Comparison of ENCODE assay signal across 1 cellular context in genomic region chr7:51590746-51591145, GRCh38.
TF ChIP-seq lines count a peak whose summit lies in the region.

No MANE protein-coding gene starts in this region.

TF ChIP-seq in GM23338, 12 proteins besides CTCF, POLR2A, EP300 and RAD21 (continued from another document):
- TF ChIP-seq ZNF462 (CRISPR knock-in tag; IDR thresholded peaks at IDR 0.05) (peak; percentile 98), STAT1 (IDR thresholded peaks at IDR 0.05; ENCODE audit: unreplicated experiment) (no peak), EZH2phosphoT487 (IDR thresholded peaks at IDR 0.05; ENCODE audit: unreplicated experiment) (no peak)
